In the genomic region with DNA sequence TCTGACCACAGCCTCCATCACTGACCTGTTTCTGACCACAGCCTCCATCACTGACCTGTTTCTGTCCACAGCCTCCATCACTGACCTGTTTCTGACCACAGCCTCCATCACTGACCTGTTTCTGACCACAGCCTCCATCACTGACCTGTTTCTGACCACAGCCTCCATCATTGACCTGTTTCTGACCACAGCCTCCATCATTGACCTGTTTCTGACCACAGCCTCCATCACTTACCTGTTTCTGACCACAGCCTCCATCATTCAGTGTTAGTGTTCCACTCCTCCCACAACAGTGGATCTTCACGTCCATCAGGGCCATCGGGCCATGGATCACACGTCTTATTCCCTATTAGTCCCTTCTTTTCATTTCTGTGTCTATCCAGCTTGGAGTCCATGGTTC, we compare ENCODE assay signal across 1 cellular context.
TF ChIP-seq lines count a peak whose summit lies in the region.

No MANE protein-coding gene starts in this region.

TF ChIP-seq in HepG2, 621 proteins besides CTCF, POLR2A, EP300 and RAD21:
- TF ChIP-seq KDM5B (CRISPR knock-in tag; IDR thresholded peaks at IDR 0.05; ENCODE audit: borderline replicate concordance) (peak; percentile 48; the same call in 1 of the 2 replicates), RBFOX2 (IDR thresholded peaks at IDR 0.05; ENCODE audit: low read depth, low read length) (0 out of 2 replicates have a peak, but pooled peaks have one; percentile 20)
- TF ChIP-seq, protein P1, sequence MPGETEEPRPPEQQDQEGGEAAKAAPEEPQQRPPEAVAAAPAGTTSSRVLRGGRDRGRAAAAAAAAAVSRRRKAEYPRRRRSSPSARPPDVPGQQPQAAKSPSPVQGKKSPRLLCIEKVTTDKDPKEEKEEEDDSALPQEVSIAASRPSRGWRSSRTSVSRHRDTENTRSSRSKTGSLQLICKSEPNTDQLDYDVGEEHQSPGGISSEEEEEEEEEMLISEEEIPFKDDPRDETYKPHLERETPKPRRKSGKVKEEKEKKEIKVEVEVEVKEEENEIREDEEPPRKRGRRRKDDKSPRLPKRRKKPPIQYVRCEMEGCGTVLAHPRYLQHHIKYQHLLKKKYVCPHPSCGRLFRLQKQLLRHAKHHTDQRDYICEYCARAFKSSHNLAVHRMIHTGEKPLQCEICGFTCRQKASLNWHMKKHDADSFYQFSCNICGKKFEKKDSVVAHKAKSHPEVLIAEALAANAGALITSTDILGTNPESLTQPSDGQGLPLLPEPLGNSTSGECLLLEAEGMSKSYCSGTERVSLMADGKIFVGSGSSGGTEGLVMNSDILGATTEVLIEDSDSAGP (CRISPR knock-in tag; IDR thresholded peaks at IDR 0.05; ENCODE audit: borderline replicate concordance), result peak; percentile 48; the same call in 1 of the 2 replicates
- TF ChIP-seq, protein P2, sequence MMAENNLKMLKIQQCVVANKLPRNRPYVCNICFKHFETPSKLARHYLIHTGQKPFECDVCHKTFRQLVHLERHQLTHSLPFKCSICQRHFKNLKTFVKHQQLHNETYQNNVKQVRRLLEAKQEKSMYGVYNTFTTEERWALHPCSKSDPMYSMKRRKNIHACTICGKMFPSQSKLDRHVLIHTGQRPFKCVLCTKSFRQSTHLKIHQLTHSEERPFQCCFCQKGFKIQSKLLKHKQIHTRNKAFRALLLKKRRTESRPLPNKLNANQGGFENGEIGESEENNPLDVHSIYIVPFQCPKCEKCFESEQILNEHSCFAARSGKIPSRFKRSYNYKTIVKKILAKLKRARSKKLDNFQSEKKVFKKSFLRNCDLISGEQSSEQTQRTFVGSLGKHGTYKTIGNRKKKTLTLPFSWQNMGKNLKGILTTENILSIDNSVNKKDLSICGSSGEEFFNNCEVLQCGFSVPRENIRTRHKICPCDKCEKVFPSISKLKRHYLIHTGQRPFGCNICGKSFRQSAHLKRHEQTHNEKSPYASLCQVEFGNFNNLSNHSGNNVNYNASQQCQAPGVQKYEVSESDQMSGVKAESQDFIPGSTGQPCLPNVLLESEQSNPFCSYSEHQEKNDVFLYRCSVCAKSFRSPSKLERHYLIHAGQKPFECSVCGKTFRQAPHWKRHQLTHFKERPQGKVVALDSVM (CRISPR knock-in tag; IDR thresholded peaks at IDR 0.05), result peak; percentile 78
